In the genomic region with DNA sequence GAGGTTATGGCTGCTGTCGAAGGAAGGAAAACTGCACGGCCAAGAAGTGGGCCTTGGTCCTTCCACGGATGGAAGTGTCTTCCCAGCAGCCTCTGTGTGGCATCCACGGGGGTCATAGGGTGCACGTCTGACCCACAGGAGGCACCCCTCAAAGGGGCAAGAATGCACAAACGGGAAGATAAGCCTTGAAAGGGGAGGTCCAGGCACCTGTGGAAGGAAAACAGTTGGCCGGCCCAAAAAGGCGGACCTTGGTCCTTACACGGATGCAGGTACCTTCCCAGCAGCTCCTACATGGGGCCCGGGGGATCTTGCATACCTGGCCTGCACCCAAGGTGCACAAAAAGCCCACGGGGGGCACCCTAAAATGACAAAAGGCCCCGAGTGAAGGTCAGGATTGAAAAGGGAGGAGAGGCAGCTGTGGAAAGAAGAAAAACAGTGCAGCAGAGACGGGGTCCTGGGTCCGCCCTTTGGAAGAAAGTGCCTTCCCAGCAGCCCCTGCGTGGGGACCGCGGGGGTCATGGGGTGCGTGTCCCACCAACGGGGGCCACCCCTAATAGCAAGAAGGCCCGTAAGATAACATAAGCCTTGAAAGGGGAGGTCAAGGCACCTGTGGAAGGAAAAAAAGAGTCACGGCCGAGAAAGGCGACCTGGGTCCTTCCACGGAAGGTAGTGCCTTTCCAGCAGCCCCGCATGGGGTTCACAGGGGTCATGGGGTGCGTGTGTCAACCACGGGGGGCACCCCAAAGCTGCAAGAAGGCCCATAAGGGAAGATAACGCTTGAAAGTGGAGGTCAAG, we compare ENCODE assay signal across 17 cellular contexts.
"Had no signal": no experiment of that assay in that cellular context is flagged by ENCODE, and none has a peak within 500 bp of the region (broad histone marks: within the 10 kb centered on the region; RNA-seq: fewer than 3 reads in every experiment).

No MANE protein-coding gene starts in this region.

- H3K36me3 Mint-ChIP-seq: activated naive CD8-positive, alpha-beta T cell treated with anti-CD3 and anti-CD28 coated beads, Interleukin-2, amount 10 ng/mL, durations not matched to agents 7 days and 5 days had no signal

- H3K27ac Mint-ChIP-seq: activated CD4-positive, alpha-beta memory T cell treated with anti-CD3 and anti-CD28 coated beads, Interleukin-2, amount 10 ng/mL, durations not matched to agents 7 days and 5 days; activated naive CD8-positive, alpha-beta T cell treated with anti-CD3 and anti-CD28 coated beads, Interleukin-2, amount 10 ng/mL, durations not matched to agents 7 days and 5 days; activated T-cell treated with anti-CD3 and anti-CD28 coated beads, Interleukin-2, amount 50 U/mL, for 72 hours; WTC11 had no signal

- H3K4me1 Mint-ChIP-seq: activated CD4-positive, alpha-beta memory T cell treated with anti-CD3 and anti-CD28 coated beads, Interleukin-2, amount 10 ng/mL, durations not matched to agents 7 days and 5 days; activated naive CD8-positive, alpha-beta T cell treated with anti-CD3 and anti-CD28 coated beads, Interleukin-2, amount 10 ng/mL, durations not matched to agents 7 days and 5 days; WTC11 had no signal

- ATAC-seq: activated T-cell treated with anti-CD3 and anti-CD28 coated beads, Interleukin-2, amount 50 U/mL, for 72 hours; foreskin keratinocyte; pancreas; WTC11 had no signal

- H3K4me3 Mint-ChIP-seq: activated CD4-positive, alpha-beta memory T cell treated with anti-CD3 and anti-CD28 coated beads, Interleukin-2, amount 10 ng/mL, durations not matched to agents 7 days and 5 days; activated naive CD8-positive, alpha-beta T cell treated with anti-CD3 and anti-CD28 coated beads, Interleukin-2, amount 10 ng/mL, durations not matched to agents 7 days and 5 days; activated T-cell treated with anti-CD3 and anti-CD28 coated beads, Interleukin-2, amount 50 U/mL, for 72 hours; WTC11 had no signal

- DNase-seq: activated CD4-positive, alpha-beta memory T cell treated with anti-CD3 and anti-CD28 coated beads, Interleukin-2, amount 10 ng/mL, durations not matched to agents 7 days and 5 days; activated CD4-positive, alpha-beta T cell treated with anti-CD3 and anti-CD28 coated beads for 4 hours; activated naive CD8-positive, alpha-beta T cell treated with anti-CD3 and anti-CD28 coated beads, Interleukin-2, amount 10 ng/mL, durations not matched to agents 7 days and 5 days; activated T-cell treated with anti-CD3 and anti-CD28 coated beads, Interleukin-2, amount 50 U/mL, for 72 hours; brain microvascular endothelial cell; effector memory CD4-positive, alpha-beta T cell; foreskin keratinocyte; glutamatergic neuron; kidney glomerular epithelial cell; retina; stimulated activated CD4-positive, alpha-beta T cell treated with anti-CD3 and anti-CD28 coated beads, Interleukin-4, amount 100 ng/mL, for 24 hours; stimulated activated naive CD4-positive, alpha-beta T cell treated with Interleukin-2 at 50 U/mL for 16 hours; substantia nigra; SW 1271; transverse colon had no signal

- H3K27me3 Mint-ChIP-seq: activated CD4-positive, alpha-beta memory T cell treated with anti-CD3 and anti-CD28 coated beads, Interleukin-2, amount 10 ng/mL, durations not matched to agents 7 days and 5 days; activated naive CD8-positive, alpha-beta T cell treated with anti-CD3 and anti-CD28 coated beads, Interleukin-2, amount 10 ng/mL, durations not matched to agents 7 days and 5 days had no signal
